ENCODE assay signal across 7 cellular contexts in the genomic region with DNA sequence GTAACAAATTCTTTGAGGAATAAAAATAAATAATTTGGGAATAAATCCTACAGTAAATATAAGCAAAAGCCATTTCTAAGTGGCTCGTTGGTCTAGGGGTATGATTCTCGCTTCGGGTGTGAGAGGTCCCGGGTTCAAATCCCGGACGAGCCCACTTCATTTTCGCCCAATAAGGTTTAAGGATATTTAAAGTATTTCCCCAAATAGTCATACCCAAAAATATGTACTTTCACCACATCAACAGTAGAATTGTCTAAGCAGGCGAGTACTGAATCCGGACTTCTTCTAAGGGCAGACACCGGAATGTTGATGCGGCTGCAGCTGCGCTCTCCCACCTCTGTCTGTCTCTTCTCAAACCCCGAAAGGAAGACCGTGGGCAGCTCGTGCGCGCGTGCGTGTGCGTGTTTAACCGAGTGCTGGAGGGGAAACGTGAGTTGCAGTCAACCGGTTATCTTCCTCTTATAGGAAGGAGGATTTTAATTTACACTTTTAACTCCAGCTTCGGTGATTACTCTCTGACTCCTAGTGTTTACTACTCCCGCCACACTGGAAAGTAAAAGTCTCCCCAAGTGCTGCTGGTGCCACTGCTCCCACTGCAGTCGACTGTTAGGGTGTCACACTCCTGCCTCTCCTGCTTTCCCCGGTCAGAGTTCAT.
DNase-seq lines count a peak whose midpoint lies in the region; ATAC-seq, FAIRE-seq and TF ChIP-seq lines count a peak whose summit lies in the region.

No MANE protein-coding gene starts in this region.

- H3K27ac Mint-ChIP-seq in brain = no peak overlapping the region

- H3K36me3 ChIP-seq in uterus = no peaks in the 10 kb centered on the region

- TF ChIP-seq CTCF in brain (conservative IDR thresholded peaks at IDR 0.05) (no peak), uterus (IDR thresholded peaks at IDR 0.05) (no peak)

- H3K4me3 ChIP-seq in GM08714 (ENCODE audit: low read length) (peak overlapping the region; percentile 79), uterus (no peak overlapping the region)

- H3K27ac ChIP-seq in uterus = no peak overlapping the region

- no peaks in the 10 kb centered on the region for H3K36me3 Mint-ChIP-seq in brain

- peak overlapping the region; percentile 80 to 90 (median 83) for H3K4me3 Mint-ChIP-seq in brain

- peak; percentile 80 for FAIRE-seq in urothelium cell line (lab: Jason Lieb, UNC)

- H3K27me3 ChIP-seq in uterus = peaks cover 0 to 13% of the 10 kb centered on the region in 2 donors

- peaks cover 86% of the 10 kb centered on the region for H3K27me3 Mint-ChIP-seq in brain

- H3K9me3 Mint-ChIP-seq in brain = peaks cover 0 to 3% (median 2%) of the 10 kb centered on the region in 5 experiments

- H3K4me1 Mint-ChIP-seq in brain = peaks cover 16% of the 10 kb centered on the region

- ATAC-seq in HG02981 (IDR thresholded peaks at IDR 0.05; ENCODE audit: unreplicated experiment) = peak; percentile 67

- H3K9me3 ChIP-seq in uterus = no peaks in the 10 kb centered on the region

- intact Hi-C loops in uterus (cut with DNase I; ENCODE audit: low total_unique reads) = no loop called here

- no peaks in the 10 kb centered on the region for H3K4me1 ChIP-seq in uterus

- TF ChIP-seq POLR2A in uterus (IDR thresholded peaks at IDR 0.05) = no peak

- DNase-seq in lung microvascular endothelial cell (ENCODE audit: low read depth in 2 of 2) = peak; percentile 19 to 71
- DNase-seq in urothelium cell line (ENCODE audit: low spot score) = peak; percentile 77
- no peak for DNase-seq in uterus

TF ChIP-seq in PFSK-1, 5 proteins besides CTCF, POLR2A, EP300 and RAD21:
- no peak for TF ChIP-seq TAF1 (IDR thresholded peaks at IDR 0.05; ENCODE audit: borderline replicate concordance, insufficient read depth, low read length)
- peak; percentile 28 for TF ChIP-seq FOXP2 (optimal IDR thresholded peaks at IDR 0.05; ENCODE audit: borderline replicate concordance, extremely low read depth, extremely low read length, insufficient read depth)

Comparison
In these comparisons a context has a peak if more than half of its experiments do, and no peak if none do; other contexts are left out.
1. DNase-seq: peak in lung microvascular endothelial cell (2 of 2) and urothelium cell line (single experiment); none in uterus (0 of 2).